In the genomic region with DNA sequence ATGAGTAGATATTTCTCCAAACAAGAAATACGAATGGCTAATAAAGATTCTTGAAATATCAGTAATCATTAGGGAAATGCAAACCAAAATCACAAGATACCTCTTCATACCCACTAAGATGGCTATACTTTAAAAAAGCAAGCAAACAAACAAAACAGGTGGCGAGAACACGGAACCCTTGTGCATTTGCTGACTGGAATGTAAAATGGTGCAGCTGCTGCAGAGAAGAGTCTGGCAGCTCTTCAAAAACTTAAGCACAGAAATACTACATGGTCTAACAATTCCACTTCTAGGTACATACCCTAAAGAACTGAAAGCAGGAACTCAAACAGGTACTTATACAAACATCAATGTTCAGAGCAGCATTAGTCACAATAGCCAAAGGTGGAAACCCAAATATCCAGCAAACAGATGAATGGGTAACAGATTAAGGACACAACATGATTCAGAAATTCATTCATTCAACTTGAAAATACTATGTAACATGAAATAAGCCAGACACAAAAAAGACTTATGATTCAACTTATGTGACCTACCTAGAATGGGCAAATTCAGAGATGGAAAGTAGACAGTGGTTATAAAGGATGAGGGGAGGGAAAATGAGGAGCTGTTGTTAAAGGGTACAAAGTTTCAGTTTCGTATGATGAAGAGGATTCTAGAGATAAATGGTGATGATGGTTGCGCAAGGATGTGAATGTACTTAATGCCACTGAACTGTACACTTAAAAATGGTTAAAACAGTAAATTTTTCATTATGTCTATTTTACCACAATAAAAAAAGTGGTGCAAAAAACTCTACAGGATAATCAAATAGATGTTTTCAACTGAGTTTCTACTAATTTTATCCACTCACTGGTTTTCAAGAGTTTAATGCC, we compare ENCODE assay signal across 23 cellular contexts. TPM values are rescaled to one million over a fixed set of nuclear protein-coding genes. Genes with fewer than 3 reads are reported as not detected.
A peak's percentile ranks its signal among the peaks of the same experiment; 100 is the strongest.
DNase-seq lines count a peak whose midpoint lies in the region; ATAC-seq and TF ChIP-seq lines count a peak whose summit lies in the region.
"Had no signal": no experiment of that assay in that cellular context is flagged by ENCODE, and none has a peak within 500 bp of the region (broad histone marks: within the 10 kb centered on the region; RNA-seq: fewer than 3 reads in every experiment).

No MANE protein-coding gene starts in this region.

- no peaks in the 10 kb centered on the region for H3K4me1 ChIP-seq in left ventricle myocardium inferior
- H3K4me1 ChIP-seq: BE2C, Caco-2, uterus had no signal

- peak; percentile 52 to 57 for ATAC-seq in activated CD4-positive, CD25-positive, alpha-beta regulatory T cell treated with anti-CD3 and anti-CD28 coated beads, Interleukin-2, amount 50 U/mL, for 24 hours
- ATAC-seq in GM21825 (IDR thresholded peaks at IDR 0.05; ENCODE audit: unreplicated experiment): peak; percentile 64
- ATAC-seq in activated CD8-positive, alpha-beta T cell treated with anti-CD3 and anti-CD28 coated beads for 36 hours: peak; percentile 73

- peaks cover 32% of the 10 kb centered on the region for H3K4me1 Mint-ChIP-seq in activated CD8-positive, alpha-beta T cell treated with anti-CD3 and anti-CD28 coated beads for 36 hours (ENCODE audit: low read depth)
- H3K4me1 Mint-ChIP-seq: neural crest cell had no signal

- intact Hi-C loops in activated CD8-positive, alpha-beta T cell treated with anti-CD3 and anti-CD28 coated beads for 36 hours (cut with micrococcal nuclease): no loop called here
- intact Hi-C loops in left ventricle myocardium inferior (cut with micrococcal nuclease): no loop called here

- no peaks in the 10 kb centered on the region for H3K9me3 Mint-ChIP-seq in activated CD8-positive, alpha-beta T cell treated with anti-CD3 and anti-CD28 coated beads for 36 hours
- H3K9me3 Mint-ChIP-seq: neural crest cell had no signal

- no peak for TF ChIP-seq CTCF in activated CD8-positive, alpha-beta T cell treated with anti-CD3 and anti-CD28 coated beads for 36 hours (IDR thresholded peaks at IDR 0.05)
- no peak for TF ChIP-seq CTCF in left ventricle myocardium inferior (IDR thresholded peaks at IDR 0.05; ENCODE audit: borderline replicate concordance)

- no peaks in the 10 kb centered on the region for H3K27me3 ChIP-seq in left ventricle myocardium inferior (ENCODE audit: low read depth)
- H3K27me3 ChIP-seq: BE2C, uterus had no signal

- H3K27ac Mint-ChIP-seq in activated CD8-positive, alpha-beta T cell treated with anti-CD3 and anti-CD28 coated beads for 36 hours: peak overlapping the region; percentile 50

- no peak overlapping the region for H3K4me3 Mint-ChIP-seq in activated CD8-positive, alpha-beta T cell treated with anti-CD3 and anti-CD28 coated beads for 36 hours
- H3K4me3 Mint-ChIP-seq: neural crest cell had no signal

- no peak overlapping the region for H3K27ac ChIP-seq in left ventricle myocardium inferior (replicated peaks)
- H3K27ac ChIP-seq: uterus had no signal

- H3K36me3 Mint-ChIP-seq in activated CD8-positive, alpha-beta T cell treated with anti-CD3 and anti-CD28 coated beads for 36 hours (ENCODE audit: low read depth): peaks cover 54% of the 10 kb centered on the region

- H3K27me3 Mint-ChIP-seq in activated CD8-positive, alpha-beta T cell treated with anti-CD3 and anti-CD28 coated beads for 36 hours: no peaks in the 10 kb centered on the region

- no peak overlapping the region for H3K4me3 ChIP-seq in left ventricle myocardium inferior
- H3K4me3 ChIP-seq: uterus had no signal

- no peaks in the 10 kb centered on the region for H3K9me3 ChIP-seq in left ventricle myocardium inferior (replicated peaks)
- H3K9me3 ChIP-seq: BE2C, Caco-2, uterus had no signal

- peaks cover 100% of the 10 kb centered on the region for H3K36me3 ChIP-seq in left ventricle myocardium inferior
- H3K36me3 ChIP-seq: uterus had no signal

- CTCF ChIA-PET in activated CD8-positive, alpha-beta T cell treated with anti-CD3 and anti-CD28 coated beads for 36 hours (lab: Charles Lee): interaction anchor here (1.2 kb wide), 1 partner anchor 16 kb away, joined by 3 read pairs; no protein-coding TSS in a partner anchor

- POLR2A ChIA-PET in activated CD8-positive, alpha-beta T cell treated with anti-CD3 and anti-CD28 coated beads for 36 hours (lab: Charles Lee): no interaction called here

- no peak for DNase-seq in activated CD4-positive, CD25-positive, alpha-beta regulatory T cell treated with anti-CD3 and anti-CD28 coated beads, Interleukin-2, amount 50 U/mL, for 72 hours
- DNase-seq in activated CD8-positive, alpha-beta T cell treated with anti-CD3 and anti-CD28 coated beads for 36 hours: no peak
- peak; percentile 77 for DNase-seq in myocyte (ENCODE audit: low read depth)
- no peak for DNase-seq in left ventricle myocardium inferior
- DNase-seq in GM19240 (ENCODE audit: insufficient read length, low spot score): no peak
- DNase-seq in central memory CD4-positive, alpha-beta T cell: no peak
- DNase-seq: activated CD4-positive, alpha-beta T cell treated with anti-CD3 and anti-CD28 coated beads, Interleukin-2, amount 50 U/mL, for 48 hours; activated effector memory CD4-positive, alpha-beta T cell treated with Interleukin-2 at 50 U/mL for 16 hours; BE2C; Caco-2; EL; HCEC 1CT; KBM-7; kidney glomerular epithelial cell; MV-4-11; NCI-H2081; NCI-H510A; small intestine; stimulated activated CD4-positive, alpha-beta T cell treated with anti-CD3 and anti-CD28 coated beads, Interleukin-2, amount 100 ng/mL, for 48 hours; uterus had no signal

RNA-seq across cellular contexts. Expression of gene GPR75, which starts 26.9 kb away (rescaled TPM):
- 1 to 10 TPM in 1 of 2 experiments, under 1 TPM in 1; 0.88 to 1.2 TPM for total RNA-seq in activated CD8-positive, alpha-beta T cell treated with anti-CD3 and anti-CD28 coated beads for 36 hours
- total RNA-seq in myocyte: 0.70 and 0.94 TPM in 2 replicates
- polyA plus RNA-seq in myocyte (2012): 1.1 TPM
- total RNA-seq in left ventricle myocardium inferior: 0.82 TPM
